Comparison of ENCODE assay signal across 19 cellular contexts in the genomic region with DNA sequence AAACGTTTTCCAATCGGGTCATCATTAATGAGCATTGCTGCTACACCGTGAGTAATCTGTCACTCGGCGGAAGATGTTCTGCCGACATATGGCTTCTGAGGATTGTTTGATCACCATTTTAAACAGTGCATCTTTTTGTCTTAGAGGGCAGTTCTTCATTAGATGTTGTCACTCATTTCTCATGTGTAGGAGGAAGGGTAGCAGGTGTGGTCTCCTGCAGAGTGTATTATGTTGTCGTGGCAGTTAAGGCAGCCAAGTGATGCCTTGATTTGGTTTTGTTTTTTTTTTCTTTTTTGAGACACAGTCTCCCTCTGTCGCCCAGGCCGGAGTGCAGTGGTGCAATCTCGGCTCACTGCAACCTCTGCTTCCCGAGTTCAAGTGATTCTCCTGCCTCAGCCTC.
"Had no signal": no experiment of that assay in that cellular context is flagged by ENCODE, and none has a peak within 500 bp of the region (broad histone marks: within the 10 kb centered on the region; RNA-seq: fewer than 3 reads in every experiment).

No MANE protein-coding gene starts in this region.

- ATAC-seq: activated naive CD4-positive, alpha-beta T cell treated with anti-CD3 and anti-CD28 coated beads, Interleukin-2, amount 50 U/mL, for 72 hours; esophagus mucosa; left colon; right cardiac atrium; stimulated activated naive CD8-positive, alpha-beta T cell treated with anti-CD3 and anti-CD28 coated beads, Interleukin-15, Interleukin-2, amounts not matched to agents 100 U/mL and 50 U/mL, for 24 hours had no signal

- H3K4me3 Mint-ChIP-seq: mesothelial cell of epicardium, neural crest cell had no signal

- H3K27ac Mint-ChIP-seq: mesothelial cell of epicardium had no signal

- H3K9me3 ChIP-seq: prostate gland, transverse colon had no signal

- DNase-seq: activated CD4-positive, alpha-beta T cell treated with anti-CD3 and anti-CD28 coated beads, Interleukin-2, amount 50 U/mL, for 48 hours; activated effector memory CD4-positive, alpha-beta T cell treated with anti-CD3 and anti-CD28 coated beads, Interleukin-2, amount 50 U/mL, for 16 hours; brain microvascular endothelial cell; dermis blood vessel endothelial cell; left colon; right cardiac atrium; stimulated activated CD4-positive, alpha-beta T cell treated with anti-CD3 and anti-CD28 coated beads, Interleukin-4, amount 100 ng/mL, for 24 hours; stimulated activated naive CD8-positive, alpha-beta T cell treated with anti-CD3 and anti-CD28 coated beads, Interleukin-15, Interleukin-2, amounts not matched to agents 100 U/mL and 50 U/mL, for 24 hours; SW 1271; T-helper 9 cell; transverse colon had no signal

- FAIRE-seq: endometrium, islet of Langerhans had no signal

- H3K9me3 Mint-ChIP-seq: activated naive CD4-positive, alpha-beta T cell treated with anti-CD3 and anti-CD28 coated beads, Interleukin-2, amount 50 U/mL, for 72 hours; mesothelial cell of epicardium; neural crest cell had no signal

- H3K27ac ChIP-seq: brain microvascular endothelial cell, prostate gland, skin epidermis, transverse colon had no signal

- H3K4me1 Mint-ChIP-seq: mesothelial cell of epicardium had no signal
